In genomic region chr6:128351255-128351514, GRCh38 we compare ENCODE assay signal across 16 cellular contexts.
A peak's percentile ranks its signal among the peaks of the same experiment; 100 is the strongest.
DNase-seq lines count a peak whose midpoint lies in the region; ATAC-seq, FAIRE-seq and TF ChIP-seq lines count a peak whose summit lies in the region.
"Had no signal": no experiment of that assay in that cellular context is flagged by ENCODE, and none has a peak within 500 bp of the region (broad histone marks: within the 10 kb centered on the region; RNA-seq: fewer than 3 reads in every experiment).

No MANE protein-coding gene starts in this region.

- no TSS peak for BruUV-seq in HepG2 (replicated peaks; lab: Mats Ljungman, UMichigan)

- CTCF ChIA-PET in HepG2 (lab: Yijun Ruan, JAX; ENCODE audit: low intra/inter-chr PET ratio, low total read pairs): no interaction called here

- H3K4me2 ChIP-seq in HepG2 (ENCODE audit: low read depth, low read length): 0 out of 2 replicates have a peak overlapping the region, but pooled peaks have one; percentile 23

- H3K27me3 ChIP-seq in HepG2 (ENCODE audit: control insufficient read depth in 1 of 2, insufficient read depth in 2 of 2, low read length in 2 of 2) (no peaks in the 10 kb centered on the region), right lobe of liver (no peaks in the 10 kb centered on the region)

- WGBS in HepG2 (ENCODE audit: low lambda C conversion rate): 94% methylated on average over 2 of the region's 2 CpGs
- WGBS in right lobe of liver (ENCODE audit: insufficient coverage, low coverage, low lambda C conversion rate, missing lambda C conversion rate): 76% methylated on average over 2 of the region's 2 CpGs

- H3K36me3 ChIP-seq in HepG2 (replicated peaks in 1 of 2; ENCODE audit: control insufficient read depth in 1 of 2, insufficient read depth in 2 of 2, low read length in 2 of 2) (no peaks in the 10 kb centered on the region), right lobe of liver (no peaks in the 10 kb centered on the region)

- H3K27ac Mint-ChIP-seq in mesothelial cell of epicardium: peak overlapping the region; percentile 63
- no peak overlapping the region for H3K27ac Mint-ChIP-seq in endothelial cell (ENCODE audit: unreplicated experiment)
- H3K27ac Mint-ChIP-seq: HFFc6 had no signal

- DNase-seq in HepG2 (ENCODE audit: low spot score) (no peak), right lobe of liver (no peak), mesothelial cell of epicardium (ENCODE audit: low spot score in 2 of 2, unreplicated experiment in 2 of 2) (no peak), cerebellar cortex (ENCODE audit: low spot score) (no peak), endothelial cell (ENCODE audit: low spot score) (no peak)
- no peak for DNase-seq in stimulated activated CD4-positive, alpha-beta T cell treated with anti-CD3 and anti-CD28 coated beads, Interleukin-2, amount 100 ng/mL, for 24 hours
- DNase-seq: KBM-7, NCI-H146, NCI-H2081 treated with DMSO at 0.1 percent for 48 hours, NCI-H510A, NCI-H774 had no signal

- H3K4me1 Mint-ChIP-seq in mesothelial cell of epicardium (peaks cover 33% of the 10 kb centered on the region), endothelial cell (ENCODE audit: unreplicated experiment) (peaks cover 12% of the 10 kb centered on the region)

- POLR2A ChIA-PET in HepG2 (lab: Yijun Ruan, JAX): interaction anchor here (1.5 kb wide), 1 partner anchor 169 kb away, joined by 3 read pairs; the partner anchor contains the start of gene PTPRK

- TF ChIP-seq RAD21 in HepG2 (CRISPR knock-in tag; IDR thresholded peaks at IDR 0.05): no peak

- FAIRE-seq in HepG2 (lab: Jason Lieb, UNC): no peak
- peak; percentile 45 for FAIRE-seq in colon (lab: Jason Lieb, UNC)
- FAIRE-seq: GM12892, H1 had no signal

- H3K4me3 Mint-ChIP-seq in mesothelial cell of epicardium (no peak overlapping the region), endothelial cell (ENCODE audit: unreplicated experiment) (no peak overlapping the region)
- H3K4me3 Mint-ChIP-seq: HFFc6 had no signal

- H3K4me3 ChIP-seq in HepG2 (replicated peaks in 1 of 3; ENCODE audit: insufficient read depth in 1 of 3, low read depth in 2 of 3, low read length in 3 of 3) (no peak overlapping the region), right lobe of liver (no peak overlapping the region)

- in situ Hi-C loops in HepG2 (cut with HindIII; ENCODE audit: extremely low pct_ligation_motif_present, low pct_unique_long_range_greater_than_20kb): no loop called here

- no peak for TF ChIP-seq EP300 in HepG2 (IDR thresholded peaks at IDR 0.05; ENCODE audit: low read depth in 2 of 2, low read length in 2 of 2)
- TF ChIP-seq EP300 in HepG2 (CRISPR knock-in tag; IDR thresholded peaks at IDR 0.05; ENCODE audit: borderline replicate concordance): no peak

- H3K27ac ChIP-seq in HepG2 (ENCODE audit: extremely low read length, insufficient read depth, low read length) (peak overlapping the region; percentile 6), right lobe of liver (no peak overlapping the region)
- H3K27ac ChIP-seq: C4-2B had no signal

- H3K36me3 Mint-ChIP-seq in mesothelial cell of epicardium: no peaks in the 10 kb centered on the region
- H3K36me3 Mint-ChIP-seq in endothelial cell (ENCODE audit: low read depth, unreplicated experiment): no peaks in the 10 kb centered on the region

- TF ChIP-seq CTCF in HepG2 (CRISPR knock-in tag; IDR thresholded peaks at IDR 0.05) (no peak), right lobe of liver (IDR thresholded peaks at IDR 0.05) (no peak), mesothelial cell of epicardium (IDR thresholded peaks at IDR 0.05; ENCODE audit: unreplicated experiment) (no peak), endothelial cell (IDR thresholded peaks at IDR 0.05; ENCODE audit: unreplicated experiment) (no peak)

- H3K4me1 ChIP-seq in HepG2 (ENCODE audit: insufficient read depth, low read length): peaks cover 34% of the 10 kb centered on the region
- H3K4me1 ChIP-seq in right lobe of liver: peaks cover 0 to 7% (median 0%) of the 10 kb centered on the region in 4 donors

- H3K79me2 ChIP-seq in HepG2 (ENCODE audit: insufficient read depth, low read length): peaks cover 31% of the 10 kb centered on the region

- intact Hi-C loops in HepG2 (cut with micrococcal nuclease; ENCODE audit: unreplicated experiment) (no loop called here), right lobe of liver (cut with DNase I) (no loop called here)

- H3K27me3 Mint-ChIP-seq in mesothelial cell of epicardium (ENCODE audit: low read depth) (no peaks in the 10 kb centered on the region), endothelial cell (ENCODE audit: unreplicated experiment) (no peaks in the 10 kb centered on the region)

- 0 out of 2 replicates have a peak, but pooled peaks cover 8% of the 10 kb centered on the region for H4K20me1 ChIP-seq in HepG2 (ENCODE audit: insufficient read depth, low read length)

- no peak overlapping the region for H2AFZ ChIP-seq in HepG2 (ENCODE audit: low read length)

- H3K9me3 ChIP-seq in HepG2 (ENCODE audit: low read length): no peaks in the 10 kb centered on the region
- H3K9me3 ChIP-seq in right lobe of liver: no peaks in the 10 kb centered on the region

- H3K9me3 Mint-ChIP-seq in mesothelial cell of epicardium (no peaks in the 10 kb centered on the region), endothelial cell (ENCODE audit: unreplicated experiment) (no peaks in the 10 kb centered on the region)
- H3K9me3 Mint-ChIP-seq: HFFc6 had no signal

- no peak overlapping the region for H3K9ac ChIP-seq in HepG2 (ENCODE audit: insufficient read depth, low read depth, low read length)

- TF ChIP-seq POLR2A in HepG2 (IDR thresholded peaks at IDR 0.05; ENCODE audit: insufficient read depth in 1 of 2, low read depth in 2 of 2, low read length in 2 of 2) (no peak), right lobe of liver (IDR thresholded peaks at IDR 0.05) (no peak)

- ATAC-seq in HepG2 (no peak), right lobe of liver (no peak)

TF ChIP-seq in HepG2, 621 proteins besides CTCF, POLR2A, EP300 and RAD21 (continues in another document):
- no peak for TF ChIP-seq ZNF737 (CRISPR knock-in tag; IDR thresholded peaks at IDR 0.05; ENCODE audit: borderline replicate concordance)
- TF ChIP-seq ZFP91 (CRISPR knock-in tag; IDR thresholded peaks at IDR 0.05; ENCODE audit: borderline replicate concordance): no peak
- TF ChIP-seq PBX3 (CRISPR knock-in tag; IDR thresholded peaks at IDR 0.05; ENCODE audit: borderline replicate concordance): no peak
- no peak for TF ChIP-seq ZFP90 (CRISPR knock-in tag; IDR thresholded peaks at IDR 0.05; ENCODE audit: borderline replicate concordance)
- no peak for TF ChIP-seq PRDM10 (CRISPR knock-in tag; IDR thresholded peaks at IDR 0.05; ENCODE audit: low read depth)
